In the genomic region with DNA sequence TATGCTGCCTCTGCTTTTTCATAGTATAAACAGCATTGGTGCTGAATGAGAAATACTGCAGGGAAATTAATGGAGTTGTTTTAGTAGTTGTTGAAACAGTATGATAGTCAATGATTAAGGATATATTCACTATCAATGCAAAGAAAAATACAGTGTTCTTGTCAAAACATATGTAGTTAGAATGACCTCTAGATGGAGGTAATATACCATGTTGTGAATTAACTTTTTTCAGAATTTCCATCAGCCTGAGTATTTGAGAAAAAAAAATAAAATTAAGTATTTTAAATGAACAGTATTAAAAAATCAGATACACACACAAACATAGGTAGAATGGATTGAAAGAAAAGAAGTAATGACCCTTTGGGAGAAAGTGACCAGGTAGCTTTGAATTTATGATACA, we compare ENCODE assay signal across 1 cellular context.
TF ChIP-seq lines count a peak whose summit lies in the region.

No MANE protein-coding gene starts in this region.

TF ChIP-seq in GM23338, 12 proteins besides CTCF, POLR2A, EP300 and RAD21:
- TF ChIP-seq, protein P1, sequence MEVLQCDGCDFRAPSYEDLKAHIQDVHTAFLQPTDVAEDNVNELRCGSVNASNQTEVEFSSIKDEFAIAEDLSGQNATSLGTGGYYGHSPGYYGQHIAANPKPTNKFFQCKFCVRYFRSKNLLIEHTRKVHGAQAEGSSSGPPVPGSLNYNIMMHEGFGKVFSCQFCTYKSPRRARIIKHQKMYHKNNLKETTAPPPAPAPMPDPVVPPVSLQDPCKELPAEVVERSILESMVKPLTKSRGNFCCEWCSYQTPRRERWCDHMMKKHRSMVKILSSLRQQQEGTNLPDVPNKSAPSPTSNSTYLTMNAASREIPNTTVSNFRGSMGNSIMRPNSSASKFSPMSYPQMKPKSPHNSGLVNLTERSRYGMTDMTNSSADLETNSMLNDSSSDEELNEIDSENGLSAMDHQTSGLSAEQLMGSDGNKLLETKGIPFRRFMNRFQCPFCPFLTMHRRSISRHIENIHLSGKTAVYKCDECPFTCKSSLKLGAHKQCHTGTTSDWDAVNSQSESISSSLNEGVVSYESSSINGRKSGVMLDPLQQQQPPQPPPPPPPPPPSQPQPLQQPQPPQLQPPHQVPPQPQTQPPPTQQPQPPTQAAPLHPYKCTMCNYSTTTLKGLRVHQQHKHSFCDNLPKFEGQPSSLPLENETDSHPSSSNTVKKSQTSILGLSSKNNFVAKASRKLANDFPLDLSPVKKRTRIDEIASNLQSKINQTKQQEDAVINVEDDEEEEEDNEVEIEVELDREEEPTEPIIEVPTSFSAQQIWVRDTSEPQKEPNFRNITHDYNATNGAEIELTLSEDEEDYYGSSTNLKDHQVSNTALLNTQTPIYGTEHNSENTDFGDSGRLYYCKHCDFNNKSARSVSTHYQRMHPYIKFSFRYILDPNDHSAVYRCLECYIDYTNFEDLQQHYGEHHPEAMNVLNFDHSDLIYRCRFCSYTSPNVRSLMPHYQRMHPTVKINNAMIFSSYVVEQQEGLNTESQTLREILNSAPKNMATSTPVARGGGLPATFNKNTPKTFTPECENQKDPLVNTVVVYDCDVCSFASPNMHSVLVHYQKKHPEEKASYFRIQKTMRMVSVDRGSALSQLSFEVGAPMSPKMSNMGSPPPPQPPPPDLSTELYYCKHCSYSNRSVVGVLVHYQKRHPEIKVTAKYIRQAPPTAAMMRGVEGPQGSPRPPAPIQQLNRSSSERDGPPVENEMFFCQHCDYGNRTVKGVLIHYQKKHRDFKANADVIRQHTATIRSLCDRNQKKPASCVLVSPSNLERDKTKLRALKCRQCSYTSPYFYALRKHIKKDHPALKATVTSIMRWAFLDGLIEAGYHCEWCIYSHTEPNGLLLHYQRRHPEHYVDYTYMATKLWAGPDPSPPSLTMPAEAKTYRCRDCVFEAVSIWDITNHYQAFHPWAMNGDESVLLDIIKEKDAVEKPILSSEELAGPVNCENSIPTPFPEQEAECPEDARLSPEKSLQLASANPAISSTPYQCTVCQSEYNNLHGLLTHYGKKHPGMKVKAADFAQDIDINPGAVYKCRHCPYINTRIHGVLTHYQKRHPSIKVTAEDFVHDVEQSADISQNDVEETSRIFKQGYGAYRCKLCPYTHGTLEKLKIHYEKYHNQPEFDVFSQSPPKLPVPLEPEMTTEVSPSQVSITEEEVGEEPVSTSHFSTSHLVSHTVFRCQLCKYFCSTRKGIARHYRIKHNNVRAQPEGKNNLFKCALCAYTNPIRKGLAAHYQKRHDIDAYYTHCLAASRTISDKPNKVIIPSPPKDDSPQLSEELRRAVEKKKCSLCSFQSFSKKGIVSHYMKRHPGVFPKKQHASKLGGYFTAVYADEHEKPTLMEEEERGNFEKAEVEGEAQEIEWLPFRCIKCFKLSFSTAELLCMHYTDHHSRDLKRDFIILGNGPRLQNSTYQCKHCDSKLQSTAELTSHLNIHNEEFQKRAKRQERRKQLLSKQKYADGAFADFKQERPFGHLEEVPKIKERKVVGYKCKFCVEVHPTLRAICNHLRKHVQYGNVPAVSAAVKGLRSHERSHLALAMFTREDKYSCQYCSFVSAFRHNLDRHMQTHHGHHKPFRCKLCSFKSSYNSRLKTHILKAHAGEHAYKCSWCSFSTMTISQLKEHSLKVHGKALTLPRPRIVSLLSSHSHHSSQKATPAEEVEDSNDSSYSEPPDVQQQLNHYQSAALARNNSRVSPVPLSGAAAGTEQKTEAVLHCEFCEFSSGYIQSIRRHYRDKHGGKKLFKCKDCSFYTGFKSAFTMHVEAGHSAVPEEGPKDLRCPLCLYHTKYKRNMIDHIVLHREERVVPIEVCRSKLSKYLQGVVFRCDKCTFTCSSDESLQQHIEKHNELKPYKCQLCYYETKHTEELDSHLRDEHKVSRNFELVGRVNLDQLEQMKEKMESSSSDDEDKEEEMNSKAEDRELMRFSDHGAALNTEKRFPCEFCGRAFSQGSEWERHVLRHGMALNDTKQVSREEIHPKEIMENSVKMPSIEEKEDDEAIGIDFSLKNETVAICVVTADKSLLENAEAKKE (CRISPR knock-in tag; IDR thresholded peaks at IDR 0.05) = no peak
- TF ChIP-seq EZH2 (IDR thresholded peaks at IDR 0.05; ENCODE audit: low read depth, unreplicated experiment) = no peak
- TF ChIP-seq NANOG (IDR thresholded peaks at IDR 0.05; ENCODE audit: borderline replicate concordance) = no peak
- TF ChIP-seq CREB1 (CRISPR knock-in tag; IDR thresholded peaks at IDR 0.05; ENCODE audit: low read depth) = no peak
- TF ChIP-seq, protein P2, sequence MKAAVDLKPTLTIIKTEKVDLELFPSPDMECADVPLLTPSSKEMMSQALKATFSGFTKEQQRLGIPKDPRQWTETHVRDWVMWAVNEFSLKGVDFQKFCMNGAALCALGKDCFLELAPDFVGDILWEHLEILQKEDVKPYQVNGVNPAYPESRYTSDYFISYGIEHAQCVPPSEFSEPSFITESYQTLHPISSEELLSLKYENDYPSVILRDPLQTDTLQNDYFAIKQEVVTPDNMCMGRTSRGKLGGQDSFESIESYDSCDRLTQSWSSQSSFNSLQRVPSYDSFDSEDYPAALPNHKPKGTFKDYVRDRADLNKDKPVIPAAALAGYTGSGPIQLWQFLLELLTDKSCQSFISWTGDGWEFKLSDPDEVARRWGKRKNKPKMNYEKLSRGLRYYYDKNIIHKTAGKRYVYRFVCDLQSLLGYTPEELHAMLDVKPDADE (IDR thresholded peaks at IDR 0.05) = no peak
- no peak for TF ChIP-seq ZNF331 (CRISPR knock-in tag; IDR thresholded peaks at IDR 0.05; ENCODE audit: low read depth)
- no peak for TF ChIP-seq EZH2phosphoT487 (IDR thresholded peaks at IDR 0.05; ENCODE audit: unreplicated experiment)
- TF ChIP-seq, protein P3, sequence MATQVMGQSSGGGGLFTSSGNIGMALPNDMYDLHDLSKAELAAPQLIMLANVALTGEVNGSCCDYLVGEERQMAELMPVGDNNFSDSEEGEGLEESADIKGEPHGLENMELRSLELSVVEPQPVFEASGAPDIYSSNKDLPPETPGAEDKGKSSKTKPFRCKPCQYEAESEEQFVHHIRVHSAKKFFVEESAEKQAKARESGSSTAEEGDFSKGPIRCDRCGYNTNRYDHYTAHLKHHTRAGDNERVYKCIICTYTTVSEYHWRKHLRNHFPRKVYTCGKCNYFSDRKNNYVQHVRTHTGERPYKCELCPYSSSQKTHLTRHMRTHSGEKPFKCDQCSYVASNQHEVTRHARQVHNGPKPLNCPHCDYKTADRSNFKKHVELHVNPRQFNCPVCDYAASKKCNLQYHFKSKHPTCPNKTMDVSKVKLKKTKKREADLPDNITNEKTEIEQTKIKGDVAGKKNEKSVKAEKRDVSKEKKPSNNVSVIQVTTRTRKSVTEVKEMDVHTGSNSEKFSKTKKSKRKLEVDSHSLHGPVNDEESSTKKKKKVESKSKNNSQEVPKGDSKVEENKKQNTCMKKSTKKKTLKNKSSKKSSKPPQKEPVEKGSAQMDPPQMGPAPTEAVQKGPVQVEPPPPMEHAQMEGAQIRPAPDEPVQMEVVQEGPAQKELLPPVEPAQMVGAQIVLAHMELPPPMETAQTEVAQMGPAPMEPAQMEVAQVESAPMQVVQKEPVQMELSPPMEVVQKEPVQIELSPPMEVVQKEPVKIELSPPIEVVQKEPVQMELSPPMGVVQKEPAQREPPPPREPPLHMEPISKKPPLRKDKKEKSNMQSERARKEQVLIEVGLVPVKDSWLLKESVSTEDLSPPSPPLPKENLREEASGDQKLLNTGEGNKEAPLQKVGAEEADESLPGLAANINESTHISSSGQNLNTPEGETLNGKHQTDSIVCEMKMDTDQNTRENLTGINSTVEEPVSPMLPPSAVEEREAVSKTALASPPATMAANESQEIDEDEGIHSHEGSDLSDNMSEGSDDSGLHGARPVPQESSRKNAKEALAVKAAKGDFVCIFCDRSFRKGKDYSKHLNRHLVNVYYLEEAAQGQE (IDR thresholded peaks at IDR 0.05; ENCODE audit: unreplicated experiment) = no peak
- no peak for TF ChIP-seq ZNF114 (CRISPR knock-in tag; IDR thresholded peaks at IDR 0.05)
- TF ChIP-seq STAT1 (IDR thresholded peaks at IDR 0.05; ENCODE audit: unreplicated experiment) = no peak
- TF ChIP-seq JUNB (IDR thresholded peaks at IDR 0.05; ENCODE audit: unreplicated experiment) = no peak
- no peak for TF ChIP-seq POLR2AphosphoS5 (IDR thresholded peaks at IDR 0.05; ENCODE audit: low read depth)
